In the genomic region with DNA sequence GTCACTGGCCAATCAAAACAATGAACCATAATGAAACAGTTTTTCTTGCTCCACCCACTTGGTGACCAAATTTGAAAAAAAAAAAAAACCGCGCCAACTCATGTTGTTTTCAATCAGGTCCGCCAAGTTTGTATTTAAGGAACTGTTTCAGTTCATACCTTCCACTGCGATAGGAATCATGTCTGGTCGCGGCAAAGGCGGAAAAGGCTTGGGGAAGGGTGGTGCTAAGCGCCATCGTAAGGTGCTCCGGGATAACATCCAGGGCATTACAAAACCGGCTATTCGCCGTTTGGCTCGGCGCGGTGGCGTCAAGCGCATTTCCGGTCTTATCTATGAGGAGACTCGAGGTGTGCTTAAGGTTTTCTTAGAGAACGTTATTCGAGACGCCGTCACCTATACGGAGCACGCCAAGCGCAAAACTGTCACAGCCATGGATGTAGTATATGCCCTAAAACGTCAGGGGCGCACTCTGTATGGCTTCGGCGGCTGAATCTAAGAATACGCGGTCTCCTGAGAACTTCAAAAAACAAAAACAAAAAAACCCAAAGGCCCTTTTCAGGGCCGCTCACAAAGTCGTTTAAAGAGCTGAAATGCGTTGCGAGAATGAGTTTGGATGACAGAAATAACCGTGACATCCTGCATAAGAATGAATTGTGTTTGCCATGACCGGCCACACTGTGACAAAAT, we compare ENCODE assay signal across 1 cellular context.
A peak's percentile ranks its signal among the peaks of the same experiment; 100 is the strongest.
TF ChIP-seq lines count a peak whose summit lies in the region.

No MANE protein-coding gene starts in this region.

TF ChIP-seq in HepG2, 621 proteins besides CTCF, POLR2A, EP300 and RAD21 (continued from another document and continues in another):
- TF ChIP-seq BCL3 (CRISPR knock-in tag; IDR thresholded peaks at IDR 0.05) (no peak; the same call in 1 of the 2 replicates), ZFP62 (CRISPR knock-in tag; IDR thresholded peaks at IDR 0.05) (peak; percentile 88), ZNF607 (CRISPR knock-in tag; IDR thresholded peaks at IDR 0.05; ENCODE audit: borderline replicate concordance) (peak; percentile 99), MIXL1 (CRISPR knock-in tag; IDR thresholded peaks at IDR 0.05) (peak; percentile 82), WIZ (CRISPR knock-in tag; IDR thresholded peaks at IDR 0.05) (no peak), ZNF766 (CRISPR knock-in tag; IDR thresholded peaks at IDR 0.05; ENCODE audit: borderline replicate concordance) (peak; percentile 90), HNF1B (CRISPR knock-in tag; IDR thresholded peaks at IDR 0.05) (peak; percentile 94), HNRNPK (IDR thresholded peaks at IDR 0.05; ENCODE audit: low read depth, low read length, poor library complexity, severe bottlenecking) (no peak), MTA3 (CRISPR knock-in tag; IDR thresholded peaks at IDR 0.05) (no peak), HOMEZ (CRISPR knock-in tag; IDR thresholded peaks at IDR 0.05; ENCODE audit: low read depth) (peak; percentile 87; the same call in 1 of the 2 replicates), CAMTA2 (CRISPR knock-in tag; IDR thresholded peaks at IDR 0.05; ENCODE audit: borderline replicate concordance) (peak; percentile 90; the same call in 1 of the 2 replicates), ZNF160 (CRISPR knock-in tag; IDR thresholded peaks at IDR 0.05) (peak; percentile 83; the same call in 1 of the 2 replicates), ATF1 (CRISPR knock-in tag; IDR thresholded peaks at IDR 0.05) (peak; percentile 86), LCORL (IDR thresholded peaks at IDR 0.05) (no peak), LCORL (CRISPR knock-in tag; IDR thresholded peaks at IDR 0.05) (peak; percentile 72), SP140L (CRISPR knock-in tag; IDR thresholded peaks at IDR 0.05; ENCODE audit: borderline replicate concordance) (peak; percentile 27; the same call in 1 of the 2 replicates), ZNF331 (CRISPR knock-in tag; IDR thresholded peaks at IDR 0.05) (peak; percentile 82), ZKSCAN5 (CRISPR knock-in tag; IDR thresholded peaks at IDR 0.05) (peak; percentile 53; the same call in 1 of the 2 replicates), NR2F2 (IDR thresholded peaks at IDR 0.05; ENCODE audit: borderline replicate concordance, low read depth) (peak; percentile 89; the same call in 1 of the 2 replicates), ZNF737 (CRISPR knock-in tag; IDR thresholded peaks at IDR 0.05; ENCODE audit: borderline replicate concordance) (peak; percentile 77; the same call in 1 of the 2 replicates), ZBTB7B (CRISPR knock-in tag; IDR thresholded peaks at IDR 0.05) (peak; percentile 51), ZFP90 (CRISPR knock-in tag; IDR thresholded peaks at IDR 0.05; ENCODE audit: borderline replicate concordance) (peak; percentile 80), ARHGAP35 (CRISPR knock-in tag; IDR thresholded peaks at IDR 0.05; ENCODE audit: borderline replicate concordance) (peak; percentile 80), CCAR2 (optimal IDR thresholded peaks at IDR 0.05; ENCODE audit: low read depth, low read length) (no peak), ELK4 (CRISPR knock-in tag; IDR thresholded peaks at IDR 0.05; ENCODE audit: borderline replicate concordance) (0 out of 2 replicates have a peak, but pooled peaks have one; percentile 47), SRSF1 (optimal IDR thresholded peaks at IDR 0.05; ENCODE audit: low read depth, low read length) (peak; percentile 94), BRD4 (CRISPR knock-in tag; IDR thresholded peaks at IDR 0.05) (peak; percentile 90), ZNF335 (CRISPR knock-in tag; IDR thresholded peaks at IDR 0.05) (peak; percentile 82; the same call in 1 of the 2 replicates), ETV6 (CRISPR knock-in tag; conservative IDR thresholded peaks at IDR 0.05) (peak; percentile 91; the same call in 1 of the 2 replicates), TBL1XR1 (IDR thresholded peaks at IDR 0.05; ENCODE audit: borderline replicate concordance, low read length, partially characterized antibody) (peak; percentile 87), SMC3 (IDR thresholded peaks at IDR 0.05; ENCODE audit: low read length) (no peak), ZBTB44 (CRISPR knock-in tag; IDR thresholded peaks at IDR 0.05) (0 out of 2 replicates have a peak, but pooled peaks have one; percentile 48), ZNF841 (CRISPR knock-in tag; IDR thresholded peaks at IDR 0.05; ENCODE audit: borderline replicate concordance) (no peak), JUNB (CRISPR knock-in tag; IDR thresholded peaks at IDR 0.05; ENCODE audit: borderline replicate concordance) (peak; percentile 88), RCOR2 (CRISPR knock-in tag; IDR thresholded peaks at IDR 0.05) (peak; percentile 80), KDM1A (CRISPR knock-in tag; IDR thresholded peaks at IDR 0.05) (peak; percentile 94), RAD51 (IDR thresholded peaks at IDR 0.05; ENCODE audit: borderline replicate concordance) (no peak), ZFYVE20 (CRISPR knock-in tag; IDR thresholded peaks at IDR 0.05; ENCODE audit: borderline replicate concordance, low read depth) (0 out of 2 replicates have a peak, but pooled peaks have one; percentile 61), RARG (CRISPR knock-in tag; IDR thresholded peaks at IDR 0.05; ENCODE audit: low read depth) (peak; percentile 91; the same call in 1 of the 2 replicates), NR2F1 (CRISPR knock-in tag; IDR thresholded peaks at IDR 0.05) (peak in 1 of 2 experiments; percentile 32; a peak in 2 of 4 replicates), ZFP82 (CRISPR knock-in tag; IDR thresholded peaks at IDR 0.05; ENCODE audit: borderline replicate concordance) (peak; percentile 93), MLX (CRISPR knock-in tag; IDR thresholded peaks at IDR 0.05) (0 out of 2 replicates have a peak, but pooled peaks have one; percentile 24), POLR2G (IDR thresholded peaks at IDR 0.05; ENCODE audit: low read depth, low read length) (peak; percentile 99), ZSCAN12 (CRISPR knock-in tag; IDR thresholded peaks at IDR 0.05) (peak; percentile 91; the same call in 1 of the 2 replicates), FOXA1 (IDR thresholded peaks at IDR 0.05) (no peak), FOXA1 (CRISPR knock-in tag; IDR thresholded peaks at IDR 0.05) (peak; percentile 50; the same call in 1 of the 2 replicates), DR1 (CRISPR knock-in tag; IDR thresholded peaks at IDR 0.05) (peak; percentile 71; the same call in 1 of the 2 replicates), FLYWCH1 (CRISPR knock-in tag; IDR thresholded peaks at IDR 0.05) (no peak; the same call in 1 of the 2 replicates), FOXA3 (CRISPR knock-in tag; IDR thresholded peaks at IDR 0.05) (peak; percentile 83), FOXO1 (CRISPR knock-in tag; IDR thresholded peaks at IDR 0.05) (peak; percentile 89), ZNF589 (CRISPR knock-in tag; conservative IDR thresholded peaks at IDR 0.05) (peak; percentile 89), PITX1 (CRISPR knock-in tag; IDR thresholded peaks at IDR 0.05) (peak; percentile 70; the same call in 1 of the 2 replicates)
- TF ChIP-seq, protein P1, sequence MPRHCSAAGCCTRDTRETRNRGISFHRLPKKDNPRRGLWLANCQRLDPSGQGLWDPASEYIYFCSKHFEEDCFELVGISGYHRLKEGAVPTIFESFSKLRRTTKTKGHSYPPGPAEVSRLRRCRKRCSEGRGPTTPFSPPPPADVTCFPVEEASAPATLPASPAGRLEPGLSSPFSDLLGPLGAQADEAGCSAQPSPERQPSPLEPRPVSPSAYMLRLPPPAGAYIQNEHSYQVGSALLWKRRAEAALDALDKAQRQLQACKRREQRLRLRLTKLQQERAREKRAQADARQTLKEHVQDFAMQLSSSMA (CRISPR knock-in tag; IDR thresholded peaks at IDR 0.05) = peak; percentile 77
- TF ChIP-seq, protein P2, sequence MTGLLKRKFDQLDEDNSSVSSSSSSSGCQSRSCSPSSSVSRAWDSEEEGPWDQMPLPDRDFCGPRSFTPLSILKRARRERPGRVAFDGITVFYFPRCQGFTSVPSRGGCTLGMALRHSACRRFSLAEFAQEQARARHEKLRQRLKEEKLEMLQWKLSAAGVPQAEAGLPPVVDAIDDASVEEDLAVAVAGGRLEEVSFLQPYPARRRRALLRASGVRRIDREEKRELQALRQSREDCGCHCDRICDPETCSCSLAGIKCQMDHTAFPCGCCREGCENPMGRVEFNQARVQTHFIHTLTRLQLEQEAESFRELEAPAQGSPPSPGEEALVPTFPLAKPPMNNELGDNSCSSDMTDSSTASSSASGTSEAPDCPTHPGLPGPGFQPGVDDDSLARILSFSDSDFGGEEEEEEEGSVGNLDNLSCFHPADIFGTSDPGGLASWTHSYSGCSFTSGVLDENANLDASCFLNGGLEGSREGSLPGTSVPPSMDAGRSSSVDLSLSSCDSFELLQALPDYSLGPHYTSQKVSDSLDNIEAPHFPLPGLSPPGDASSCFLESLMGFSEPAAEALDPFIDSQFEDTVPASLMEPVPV (CRISPR knock-in tag; IDR thresholded peaks at IDR 0.05) = peak; percentile 95
- TF ChIP-seq, protein P3, sequence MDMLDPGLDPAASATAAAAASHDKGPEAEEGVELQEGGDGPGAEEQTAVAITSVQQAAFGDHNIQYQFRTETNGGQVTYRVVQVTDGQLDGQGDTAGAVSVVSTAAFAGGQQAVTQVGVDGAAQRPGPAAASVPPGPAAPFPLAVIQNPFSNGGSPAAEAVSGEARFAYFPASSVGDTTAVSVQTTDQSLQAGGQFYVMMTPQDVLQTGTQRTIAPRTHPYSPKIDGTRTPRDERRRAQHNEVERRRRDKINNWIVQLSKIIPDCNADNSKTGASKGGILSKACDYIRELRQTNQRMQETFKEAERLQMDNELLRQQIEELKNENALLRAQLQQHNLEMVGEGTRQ (IDR thresholded peaks at IDR 0.05; ENCODE audit: low read depth, low read length) = no peak
- TF ChIP-seq, protein P3 (CRISPR knock-in tag; IDR thresholded peaks at IDR 0.05; ENCODE audit: borderline replicate concordance) = no peak
